ENCODE assay signal across 8 cellular contexts in genomic region chr1:157948547-157949152, GRCh38.
DNase-seq lines count a peak whose midpoint lies in the region; ATAC-seq and TF ChIP-seq lines count a peak whose summit lies in the region.

No MANE protein-coding gene starts in this region.

- in situ Hi-C loops in astrocyte of the spinal cord (cut with HindIII; ENCODE audit: low sequenced_read_pairs) = no loop called here

- no peaks in the 10 kb centered on the region for H4K20me1 ChIP-seq in MM.1S (ENCODE audit: insufficient read depth, low read length)

- peaks cover 4% of the 10 kb centered on the region for H3F3A ChIP-seq in MM.1S (ENCODE audit: insufficient read depth, low read length)

- H3K36me3 ChIP-seq in MM.1S (replicated peaks; ENCODE audit: insufficient read depth, low read length) = no peaks in the 10 kb centered on the region

- H3K4me3 ChIP-seq in MM.1S (ENCODE audit: low read length) (no peak overlapping the region), astrocyte of the spinal cord (ENCODE audit: low read depth, low read length) (no peak overlapping the region)

- H3K9me3 ChIP-seq in MM.1S (replicated peaks; ENCODE audit: insufficient read depth, low read length) = no peaks in the 10 kb centered on the region

- H3K4me1 ChIP-seq in MM.1S (ENCODE audit: low read length) = peaks cover 13% of the 10 kb centered on the region

- no peaks in the 10 kb centered on the region for H3K79me2 ChIP-seq in MM.1S (ENCODE audit: low read length)

- no peaks in the 10 kb centered on the region for H3K9me2 ChIP-seq in MM.1S (replicated peaks; ENCODE audit: insufficient read depth, low read length)

- H3K27ac ChIP-seq in MM.1S (ENCODE audit: low read length) = no peak overlapping the region

- H3K4me2 ChIP-seq in MM.1S (ENCODE audit: low read depth, low read length) = no peak overlapping the region

- H3K27me3 ChIP-seq in MM.1S (replicated peaks; ENCODE audit: insufficient read depth, low read length) = no peaks in the 10 kb centered on the region

- ATAC-seq in HG03045 (IDR thresholded peaks at IDR 0.05; ENCODE audit: unreplicated experiment) = no peak
- ATAC-seq in HG02981 (IDR thresholded peaks at IDR 0.05; ENCODE audit: unreplicated experiment) = no peak
- ATAC-seq in HG03196 (IDR thresholded peaks at IDR 0.05; ENCODE audit: unreplicated experiment) = no peak

- TF ChIP-seq CTCF in MM.1S (IDR thresholded peaks at IDR 0.05; ENCODE audit: low read length) = peak; percentile 88
- TF ChIP-seq CTCF in astrocyte of the spinal cord (IDR thresholded peaks at IDR 0.05; ENCODE audit: low read depth, low read length) = peak; percentile 63

- H3K9ac ChIP-seq in MM.1S (ENCODE audit: low read length) = no peak overlapping the region

- peak; percentile 50 for DNase-seq in DMS53 treated with DMSO at 0.1 percent for 48 hours (lab: John Stamatoyannopoulos, UW; ENCODE audit: unreplicated experiment)
- DNase-seq in MM.1S = peak; percentile 74
- DNase-seq in astrocyte of the spinal cord (ENCODE audit: low read depth, low spot score) = peak; percentile 33
- peak; percentile 56 for DNase-seq in kidney tubule cell (ENCODE audit: low spot score)
- no peak for DNase-seq in NCI-H2171 (lab: John Stamatoyannopoulos, UW)

- no peak overlapping the region for H2AFZ ChIP-seq in MM.1S (ENCODE audit: low read length)
